Comparison of ENCODE assay signal across 8 cellular contexts in the genomic region with DNA sequence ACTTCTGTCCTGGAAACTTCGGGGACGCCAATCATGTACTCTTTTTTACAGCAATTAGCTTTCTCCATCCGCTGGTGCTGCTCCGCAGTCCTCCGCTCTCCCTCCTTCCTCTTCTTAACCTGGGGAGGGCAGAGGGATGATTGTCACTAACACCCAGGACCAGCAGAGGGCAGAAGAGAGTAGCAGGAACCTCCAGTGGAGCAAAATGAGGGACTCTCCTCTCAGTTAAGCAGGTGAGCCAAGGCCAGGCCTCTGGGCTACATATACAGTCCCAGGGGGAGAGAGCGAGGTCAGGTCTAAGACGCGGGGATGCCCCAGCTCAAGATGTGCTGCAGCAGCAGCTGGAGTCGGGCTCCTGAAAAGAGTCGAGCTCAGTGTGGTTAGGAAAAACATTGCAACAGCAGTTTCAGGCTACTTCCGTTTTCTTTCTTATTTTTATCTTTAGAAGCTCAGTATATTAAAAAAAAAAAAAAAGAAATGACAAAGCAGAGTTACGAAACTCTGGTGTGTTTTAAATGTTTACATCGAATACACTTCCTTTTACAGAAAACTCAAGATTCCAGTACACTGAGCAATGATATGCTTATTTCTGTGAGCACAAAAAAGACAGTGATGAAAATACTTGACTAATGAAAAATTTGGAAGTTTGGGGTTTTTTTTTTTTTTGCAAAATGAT. TPM values are rescaled to one million over a fixed set of nuclear protein-coding genes. Genes with fewer than 3 reads are reported as not detected.
DNase-seq lines count a peak whose midpoint lies in the region; TF ChIP-seq lines count a peak whose summit lies in the region.

No MANE protein-coding gene starts in this region.

- H2AFZ ChIP-seq in H9 (ENCODE audit: low read length) = no peak overlapping the region

- H3K9ac ChIP-seq in H9 (ENCODE audit: extremely low read depth, insufficient read length, low read length) (no peak overlapping the region), subcutaneous abdominal adipose tissue (ENCODE audit: low read length in 5 of 5) (no peak overlapping the region)

- no peak overlapping the region for H3K4me3 Mint-ChIP-seq in H9

- no peak overlapping the region for H4K8ac ChIP-seq in H9 (replicated peaks; ENCODE audit: insufficient read length, low read depth, low read length)

- H3K56ac ChIP-seq in H9 (ENCODE audit: insufficient read length, low read depth, low read length) = no peak overlapping the region

- H4K20me1 ChIP-seq in H9 (ENCODE audit: control insufficient read depth, insufficient read depth, insufficient read length) = no peaks in the 10 kb centered on the region

- H3K27ac ChIP-seq in H9 (ENCODE audit: insufficient read length, low read depth, low read length) (no peak overlapping the region), subcutaneous abdominal adipose tissue (ENCODE audit: low read depth, low read length) (no peak overlapping the region)

- WGBS in H9 (ENCODE audit: extremely low coverage, insufficient read length, low lambda C conversion rate) = no CpG with 5 or more reads among the region's 13 CpGs

- H2BK15ac ChIP-seq in H9 (ENCODE audit: low read depth, low read length) = no peak overlapping the region

- H2AK5ac ChIP-seq in H9 (ENCODE audit: insufficient read length, low read length) = no peak overlapping the region

- H2BK12ac ChIP-seq in H9 (ENCODE audit: insufficient read length, low read depth, low read length) = no peak overlapping the region

- H4K5ac ChIP-seq in H9 (ENCODE audit: insufficient read length, low read depth, low read length) = no peak overlapping the region

- H2BK120ac ChIP-seq in H9 (ENCODE audit: low read depth, low read length, poor library complexity, severe bottlenecking) = no peak overlapping the region

- H3K4ac ChIP-seq in H9 (ENCODE audit: low read depth, low read length) = no peak overlapping the region

- TF ChIP-seq CTCF in H9 (conservative IDR thresholded peaks at IDR 0.05) = peak; percentile 98
- TF ChIP-seq CTCF in fibroblast of villous mesenchyme (IDR thresholded peaks at IDR 0.05; ENCODE audit: insufficient read depth, low read depth, low read length) = peak; percentile 97

- no peak overlapping the region for H3K14ac ChIP-seq in H9 (ENCODE audit: insufficient read depth, low read length)

- no peaks in the 10 kb centered on the region for H3K23me2 ChIP-seq in H9 (ENCODE audit: insufficient read length, low read depth, low read length, poor library complexity, severe bottlenecking)

- peaks cover under 1% of the 10 kb centered on the region for H3K9me3 ChIP-seq in H9 (ENCODE audit: control insufficient read depth, low read depth, low read length)
- H3K9me3 ChIP-seq in subcutaneous abdominal adipose tissue (ENCODE audit: control insufficient read depth in 5 of 5, low read length in 5 of 5) = no peaks in the 10 kb centered on the region

- DNase-seq in GDM1 (lab: John Stamatoyannopoulos, UW) (peak; percentile 89), H9 (peak; percentile 91), LoVo (ENCODE audit: low spot score) (peak; percentile 73), RPMI8226 (peak; percentile 99), activated T-helper 1 cell treated with Interleukin-2 at 50 U/mL for 16 hours (ENCODE audit: low read depth) (peak; percentile 70), fibroblast of villous mesenchyme (ENCODE audit: low read depth) (peak; percentile 82), nucleus accumbens (lab: John Stamatoyannopoulos, UW) (peak in 53 of 56 donors; percentile 10 to 87 (median 64))

- no peak overlapping the region for H3K23ac ChIP-seq in H9 (ENCODE audit: insufficient read length, low read depth, low read length)

- peaks cover 0 to 4% (median under 1%) of the 10 kb centered on the region in 3 experiments; a peak in 4 of 7 replicates for H3K36me3 Mint-ChIP-seq in H9 (ENCODE audit: insufficient read depth in 1 of 3, low read depth in 3 of 3)

- peaks cover 20% of the 10 kb centered on the region for H3K27me3 Mint-ChIP-seq in H9 (ENCODE audit: low read depth)

- peaks cover 3% of the 10 kb centered on the region for H3K4me1 ChIP-seq in H9 (ENCODE audit: insufficient read depth, low read length)
- H3K4me1 ChIP-seq in subcutaneous abdominal adipose tissue (ENCODE audit: control insufficient read depth in 5 of 5, insufficient read depth in 5 of 5, low read length in 5 of 5) = peaks cover 1 to 15% (median 7%) of the 10 kb centered on the region in 5 donors

- peaks cover under 1 to 3% of the 10 kb centered on the region in 2 experiments; a peak in 4 of 5 replicates for H3K9me3 Mint-ChIP-seq in H9

- H2BK5ac ChIP-seq in H9 (ENCODE audit: insufficient read length, low read length) = no peak overlapping the region

- no peak overlapping the region for H3K18ac ChIP-seq in H9 (ENCODE audit: insufficient read length, low read depth, low read length)

- peaks cover 19 to 23% of the 10 kb centered on the region in 2 experiments for H3K4me1 Mint-ChIP-seq in H9

- no peak overlapping the region for H2BK20ac ChIP-seq in H9 (ENCODE audit: low read depth, low read length, poor library complexity, severe bottlenecking)

- no peak overlapping the region for H3K27ac Mint-ChIP-seq in H9

- no peaks in the 10 kb centered on the region for H3K36me3 ChIP-seq in subcutaneous abdominal adipose tissue (ENCODE audit: control insufficient read depth in 5 of 5, insufficient read depth in 5 of 5, low read length in 5 of 5)

- H3K79me2 ChIP-seq in H9 (ENCODE audit: insufficient read depth, low read length) = no peaks in the 10 kb centered on the region

- H3K4me2 ChIP-seq in H9 (ENCODE audit: insufficient read depth, insufficient read length, low read length) = no peak overlapping the region

- no peak overlapping the region for H3T11ph ChIP-seq in H9 (ENCODE audit: low read length)

- H3K79me1 ChIP-seq in H9 (ENCODE audit: insufficient read depth, low read depth, low read length, poor library complexity, severe bottlenecking) = no peaks in the 10 kb centered on the region

- peak overlapping the region; percentile 17 for H3K4me3 ChIP-seq in fibroblast of villous mesenchyme (ENCODE audit: low read depth, low read length)
- H3K4me3 ChIP-seq in subcutaneous abdominal adipose tissue (ENCODE audit: low read depth in 1 of 5, low read length in 5 of 5) = peak overlapping the region; percentile 33 to 54 (median 43)

- no peaks in the 10 kb centered on the region for H3K27me3 ChIP-seq in H9 (ENCODE audit: insufficient read depth, low read length)
- no peaks in the 10 kb centered on the region for H3K27me3 ChIP-seq in subcutaneous abdominal adipose tissue (ENCODE audit: control insufficient read depth in 5 of 5, insufficient read depth in 4 of 5, low read length in 5 of 5)

- H4K91ac ChIP-seq in H9 (ENCODE audit: insufficient read length, low read depth, low read length) = no peak overlapping the region

RNA-seq across cellular contexts. Expression of a gene that starts 25.7 kb away (rescaled TPM):
- total RNA-seq in H9 (2021) (not detected in 2 replicates), fibroblast of villous mesenchyme (0.43 and 0.97 TPM in 2 replicates)

RNA-seq across cellular contexts. Expression of a gene that starts 58.6 kb away (rescaled TPM):
- total RNA-seq in H9 (2021) = 66.5 and 72.9 TPM in 2 replicates
- 19.4 and 27.4 TPM in 2 replicates for total RNA-seq in fibroblast of villous mesenchyme
